8 cellular contexts compared by ENCODE assay signal in genomic region chr5:14871573-14872069, GRCh38. TPM values are rescaled to one million over a fixed set of nuclear protein-coding genes. Genes with fewer than 3 reads are reported as not detected.
DNase-seq lines count a peak whose midpoint lies in the region; ATAC-seq and TF ChIP-seq lines count a peak whose summit lies in the region.

ANKH (minus strand) TSS chr5:14871778; CDS start chr5:14871447, 331 bp downstream.

- ATAC-seq in GM19452 (IDR thresholded peaks at IDR 0.05; ENCODE audit: unreplicated experiment) (peak; percentile 92), HG03571 (IDR thresholded peaks at IDR 0.05; ENCODE audit: unreplicated experiment) (peak; percentile 96), mucosa of descending colon (peak; percentile 89)

- H3K4me3 ChIP-seq in epithelial cell of esophagus (ENCODE audit: low read length) (peak within 1 kb of the TSS; percentile 65), mucosa of descending colon (peak within 1 kb of the TSS; percentile 59)

- intact Hi-C loops in mucosa of descending colon (cut with DNase I, micrococcal nuclease): no loop called here

- H3K36me3 ChIP-seq in mucosa of descending colon (ENCODE audit: low read depth): no peaks in the 10 kb centered on the region

- peaks cover 18% of the 10 kb centered on the region for H3K4me1 ChIP-seq in mucosa of descending colon (ENCODE audit: low read depth)

- no peaks in the 10 kb centered on the region for H3K9me3 ChIP-seq in mucosa of descending colon

- DNase-seq in COLO668 (lab: John Stamatoyannopoulos, UW; ENCODE audit: unreplicated experiment): peak; percentile 95
- DNase-seq in NOMO-1 treated with DMSO at 0.1 percent for 48 hours (lab: John Stamatoyannopoulos, UW; ENCODE audit: unreplicated experiment): peak; percentile 87
- peak; percentile 78 for DNase-seq in activated T-cell treated with anti-CD3 and anti-CD28 coated beads for 24 hours (ENCODE audit: low read depth)
- peak; percentile 79 for DNase-seq in epithelial cell of esophagus (ENCODE audit: low read depth)
- peak; percentile 82 to 89 (median 84) for DNase-seq in mucosa of descending colon
- DNase-seq in stimulated activated CD8-positive, alpha-beta memory T cell treated with anti-CD3 and anti-CD28 coated beads, Interleukin-4, amount 100 ng/mL, for 24 hours (ENCODE audit: low read depth): peak; percentile 72

- TF ChIP-seq CTCF in epithelial cell of esophagus (IDR thresholded peaks at IDR 0.05; ENCODE audit: insufficient read depth, low read depth, low read length, missing control alignments) (no peak), mucosa of descending colon (IDR thresholded peaks at IDR 0.05) (no peak)

RNA-seq across cellular contexts. Expression of gene ANKH, which starts in this region (rescaled TPM):
- total RNA-seq in mucosa of descending colon: 100 to 1,000 TPM in 2 of 3 donors, 10 to 100 TPM in 1; 85.4 to 177 (median 105) TPM

Comparison
In these comparisons a context has a peak if more than half of its experiments do, and no peak if none do; other contexts are left out.
1. Peak in every context shown above with its lines: DNase-seq, ATAC-seq and H3K4me3 ChIP-seq.